ENCODE assay signal across 6 cellular contexts in genomic region chr17:38405654-38406053, GRCh38.
"Had no signal": no experiment of that assay in that cellular context is flagged by ENCODE, and none has a peak within 500 bp of the region (broad histone marks: within the 10 kb centered on the region; RNA-seq: fewer than 3 reads in every experiment).

No MANE protein-coding gene starts in this region.

- H2AFZ ChIP-seq: GM23248 had no signal

- H3K4me3 ChIP-seq: GM23248, K562 had no signal

- DNase-seq: GM23248, GOT3, H7, HCEC 1CT, IMR-90 had no signal

- H3K27ac ChIP-seq: GM23248 had no signal

- H3K9ac ChIP-seq: GM23248 had no signal

- ATAC-seq: K562 had no signal
